ENCODE assay signal across 29 cellular contexts in the genomic region with DNA sequence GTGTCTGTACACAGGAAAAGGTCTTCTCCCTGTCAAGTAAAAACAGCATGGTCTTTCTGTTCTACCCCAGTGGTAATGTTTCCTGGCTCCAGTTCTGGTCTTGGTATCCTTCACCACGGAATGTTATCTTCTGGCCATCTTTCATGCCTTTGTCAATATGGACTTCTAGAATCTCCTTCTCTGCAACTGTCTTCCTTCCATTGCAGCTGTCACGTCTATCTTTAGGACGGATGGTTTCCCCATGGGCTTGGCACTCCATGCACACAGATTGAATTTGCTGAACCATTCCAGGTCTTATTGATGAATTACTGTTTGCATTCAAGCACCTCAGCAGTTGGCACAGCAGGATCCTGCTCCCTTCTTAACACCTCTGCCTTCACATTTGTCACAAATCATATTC. TPM values are rescaled to one million over a fixed set of nuclear protein-coding genes. Genes with fewer than 3 reads are reported as not detected.
"Had no signal": no experiment of that assay in that cellular context is flagged by ENCODE, and none has a peak within 500 bp of the region (broad histone marks: within the 10 kb centered on the region; RNA-seq: fewer than 3 reads in every experiment).

No MANE protein-coding gene starts in this region.

- H3K27ac Mint-ChIP-seq: activated CD4-positive, alpha-beta memory T cell treated with anti-CD3 and anti-CD28 coated beads for 36 hours; activated CD4-positive, alpha-beta T cell treated with anti-CD3 and anti-CD28 coated beads, Interleukin-2, amount 10 ng/mL, durations not matched to agents 24 days and 14 days; activated naive CD4-positive, alpha-beta T cell treated with anti-CD3 and anti-CD28 coated beads, Interleukin-2, amount 50 U/mL, for 24 hours; activated naive CD8-positive, alpha-beta T cell treated with anti-CD3 and anti-CD28 coated beads, Interleukin-2, amount 50 U/mL, for 24 hours; activated T-cell treated with anti-CD3 and anti-CD28 coated beads, Interleukin-2, amount 50 U/mL, for 24 hours; activated T-helper 17 cell treated with anti-CD3 and anti-CD28 coated beads, Interleukin-2, amount 50 U/mL, for 72 hours; immature natural killer cell; mesothelial cell of epicardium; T-helper 1 cell treated with Interleukin-12 subunit alpha and Interleukin-12 subunit beta and Interleukin-4 antibody, amounts not matched to agents 30 μg/mL and 1 μg/mL, for 36 hours had no signal

- DNase-seq: activated CD4-positive, alpha-beta memory T cell treated with anti-CD3 and anti-CD28 coated beads for 36 hours; activated CD4-positive, alpha-beta T cell treated with anti-CD3 and anti-CD28 coated beads, Interleukin-2, amount 10 ng/mL, durations not matched to agents 24 days and 14 days; activated CD4-positive, CD25-positive, alpha-beta regulatory T cell treated with anti-CD3 and anti-CD28 coated beads, Interleukin-2, amount 50 U/mL, for 72 hours; activated CD8-positive, alpha-beta memory T cell treated with anti-CD3 and anti-CD28 coated beads, Interleukin-2, amount 50 U/mL, for 48 hours; activated gamma-delta T cell treated with Interleukin-2 at 50 U/mL for 16 hours; activated naive CD8-positive, alpha-beta T cell treated with anti-CD3 and anti-CD28 coated beads, Interleukin-2, amount 50 U/mL, for 24 hours; activated T-cell treated with anti-CD3 and anti-CD28 coated beads, Interleukin-2, amount 50 U/mL, for 24 hours; amygdala; dermis blood vessel endothelial cell; effector CD4-positive, alpha-beta T cell; heart left ventricle; hypothalamus; immature natural killer cell; kidney; left colon; naive thymus-derived CD8-positive, alpha-beta T cell; right cardiac atrium; spleen; stimulated activated naive CD4-positive, alpha-beta T cell treated with Interleukin-2 at 50 U/mL for 16 hours; SW 1271; T-helper 9 cell; WERI-Rb-1 had no signal

- H3K27ac ChIP-seq: breast epithelium, heart left ventricle, spleen, tibial nerve, WERI-Rb-1 had no signal

- H3K9me3 Mint-ChIP-seq: activated CD4-positive, alpha-beta memory T cell treated with anti-CD3 and anti-CD28 coated beads for 36 hours; activated CD4-positive, alpha-beta T cell treated with anti-CD3 and anti-CD28 coated beads, Interleukin-2, amount 10 ng/mL, durations not matched to agents 24 days and 14 days; activated naive CD4-positive, alpha-beta T cell treated with anti-CD3 and anti-CD28 coated beads, Interleukin-2, amount 50 U/mL, for 24 hours; activated naive CD8-positive, alpha-beta T cell treated with anti-CD3 and anti-CD28 coated beads, Interleukin-2, amount 50 U/mL, for 24 hours; activated T-cell treated with anti-CD3 and anti-CD28 coated beads, Interleukin-2, amount 50 U/mL, for 24 hours; activated T-helper 17 cell treated with anti-CD3 and anti-CD28 coated beads, Interleukin-2, amount 50 U/mL, for 72 hours; immature natural killer cell; mesothelial cell of epicardium; naive thymus-derived CD8-positive, alpha-beta T cell; T-helper 1 cell treated with Interleukin-12 subunit alpha and Interleukin-12 subunit beta and Interleukin-4 antibody, amounts not matched to agents 30 μg/mL and 1 μg/mL, for 36 hours had no signal

- ATAC-seq: activated naive CD8-positive, alpha-beta T cell treated with anti-CD3 and anti-CD28 coated beads, Interleukin-2, amount 50 U/mL, for 24 hours; activated T-helper 17 cell treated with anti-CD3 and anti-CD28 coated beads, Interleukin-2, amount 50 U/mL, for 72 hours; heart left ventricle; left colon; naive thymus-derived CD8-positive, alpha-beta T cell; right cardiac atrium had no signal

- H3K4me3 ChIP-seq: breast epithelium, heart left ventricle, spleen, tibial nerve had no signal

- H3K9me3 ChIP-seq: breast epithelium, heart left ventricle, spleen, tibial nerve had no signal

- H3K4me3 Mint-ChIP-seq: activated CD4-positive, alpha-beta memory T cell treated with anti-CD3 and anti-CD28 coated beads for 36 hours; activated CD4-positive, alpha-beta T cell treated with anti-CD3 and anti-CD28 coated beads, Interleukin-2, amount 10 ng/mL, durations not matched to agents 24 days and 14 days; activated naive CD4-positive, alpha-beta T cell treated with anti-CD3 and anti-CD28 coated beads, Interleukin-2, amount 50 U/mL, for 24 hours; activated naive CD8-positive, alpha-beta T cell treated with anti-CD3 and anti-CD28 coated beads, Interleukin-2, amount 50 U/mL, for 24 hours; activated T-cell treated with anti-CD3 and anti-CD28 coated beads, Interleukin-2, amount 50 U/mL, for 24 hours; activated T-helper 17 cell treated with anti-CD3 and anti-CD28 coated beads, Interleukin-2, amount 50 U/mL, for 72 hours; immature natural killer cell; mesothelial cell of epicardium; naive thymus-derived CD8-positive, alpha-beta T cell; T-helper 1 cell treated with Interleukin-12 subunit alpha and Interleukin-12 subunit beta and Interleukin-4 antibody, amounts not matched to agents 30 μg/mL and 1 μg/mL, for 36 hours had no signal

- H3K27me3 ChIP-seq: breast epithelium, heart left ventricle, tibial nerve had no signal

- H3K36me3 ChIP-seq: breast epithelium, heart left ventricle, spleen, tibial nerve, WERI-Rb-1 had no signal

- H3K4me1 ChIP-seq: breast epithelium, spleen, tibial nerve had no signal

- H3K4me1 Mint-ChIP-seq: activated CD4-positive, alpha-beta T cell treated with anti-CD3 and anti-CD28 coated beads, Interleukin-2, amount 10 ng/mL, durations not matched to agents 24 days and 14 days; activated naive CD4-positive, alpha-beta T cell treated with anti-CD3 and anti-CD28 coated beads, Interleukin-2, amount 50 U/mL, for 24 hours; activated naive CD8-positive, alpha-beta T cell treated with anti-CD3 and anti-CD28 coated beads, Interleukin-2, amount 50 U/mL, for 24 hours; activated T-helper 17 cell treated with anti-CD3 and anti-CD28 coated beads, Interleukin-2, amount 50 U/mL, for 72 hours; immature natural killer cell; mesothelial cell of epicardium; naive thymus-derived CD8-positive, alpha-beta T cell had no signal

- H3K36me3 Mint-ChIP-seq: activated CD4-positive, alpha-beta memory T cell treated with anti-CD3 and anti-CD28 coated beads for 36 hours; activated naive CD4-positive, alpha-beta T cell treated with anti-CD3 and anti-CD28 coated beads, Interleukin-2, amount 50 U/mL, for 24 hours; immature natural killer cell; naive thymus-derived CD8-positive, alpha-beta T cell had no signal

RNA-seq across cellular contexts. Expression of a gene that starts 44.9 kb away (rescaled TPM):
- total RNA-seq: activated CD4-positive, alpha-beta memory T cell treated with anti-CD3 and anti-CD28 coated beads for 36 hours; activated CD4-positive, alpha-beta T cell treated with anti-CD3 and anti-CD28 coated beads, Interleukin-2, amount 10 ng/mL, durations not matched to agents 24 days and 14 days; activated T-helper 17 cell treated with anti-CD3 and anti-CD28 coated beads, Interleukin-2, amount 50 U/mL, for 72 hours; dermis blood vessel endothelial cell; epithelial cell of proximal tubule; left colon; naive thymus-derived CD8-positive, alpha-beta T cell had no signal
- polyA plus RNA-seq: naive thymus-derived CD8-positive, alpha-beta T cell had no signal
